1 cellular context compared by ENCODE assay signal in the genomic region with DNA sequence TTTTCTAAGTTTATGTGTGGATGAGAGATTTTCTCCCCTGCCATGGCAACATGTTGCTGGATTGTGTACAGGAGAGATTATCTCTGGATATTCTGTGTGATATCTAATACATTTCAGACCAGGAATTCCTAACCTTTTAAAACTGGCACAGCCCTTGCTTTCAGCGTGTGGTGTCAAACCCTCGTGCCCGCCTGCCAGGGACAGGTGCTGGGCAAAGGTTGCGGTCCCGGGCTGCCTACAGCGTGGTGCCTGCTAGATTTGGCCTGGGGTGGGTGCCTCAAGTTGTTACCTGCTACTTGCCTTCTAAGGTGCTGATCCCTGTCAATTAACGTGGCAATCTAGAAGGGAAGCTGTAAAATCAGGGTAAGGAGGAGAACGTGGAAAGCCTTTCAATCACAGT.
TF ChIP-seq lines count a peak whose summit lies in the region.

No MANE protein-coding gene starts in this region.

TF ChIP-seq in liver, 16 proteins besides CTCF, POLR2A, EP300 and RAD21 (continued from another document):
- TF ChIP-seq, protein P1, sequence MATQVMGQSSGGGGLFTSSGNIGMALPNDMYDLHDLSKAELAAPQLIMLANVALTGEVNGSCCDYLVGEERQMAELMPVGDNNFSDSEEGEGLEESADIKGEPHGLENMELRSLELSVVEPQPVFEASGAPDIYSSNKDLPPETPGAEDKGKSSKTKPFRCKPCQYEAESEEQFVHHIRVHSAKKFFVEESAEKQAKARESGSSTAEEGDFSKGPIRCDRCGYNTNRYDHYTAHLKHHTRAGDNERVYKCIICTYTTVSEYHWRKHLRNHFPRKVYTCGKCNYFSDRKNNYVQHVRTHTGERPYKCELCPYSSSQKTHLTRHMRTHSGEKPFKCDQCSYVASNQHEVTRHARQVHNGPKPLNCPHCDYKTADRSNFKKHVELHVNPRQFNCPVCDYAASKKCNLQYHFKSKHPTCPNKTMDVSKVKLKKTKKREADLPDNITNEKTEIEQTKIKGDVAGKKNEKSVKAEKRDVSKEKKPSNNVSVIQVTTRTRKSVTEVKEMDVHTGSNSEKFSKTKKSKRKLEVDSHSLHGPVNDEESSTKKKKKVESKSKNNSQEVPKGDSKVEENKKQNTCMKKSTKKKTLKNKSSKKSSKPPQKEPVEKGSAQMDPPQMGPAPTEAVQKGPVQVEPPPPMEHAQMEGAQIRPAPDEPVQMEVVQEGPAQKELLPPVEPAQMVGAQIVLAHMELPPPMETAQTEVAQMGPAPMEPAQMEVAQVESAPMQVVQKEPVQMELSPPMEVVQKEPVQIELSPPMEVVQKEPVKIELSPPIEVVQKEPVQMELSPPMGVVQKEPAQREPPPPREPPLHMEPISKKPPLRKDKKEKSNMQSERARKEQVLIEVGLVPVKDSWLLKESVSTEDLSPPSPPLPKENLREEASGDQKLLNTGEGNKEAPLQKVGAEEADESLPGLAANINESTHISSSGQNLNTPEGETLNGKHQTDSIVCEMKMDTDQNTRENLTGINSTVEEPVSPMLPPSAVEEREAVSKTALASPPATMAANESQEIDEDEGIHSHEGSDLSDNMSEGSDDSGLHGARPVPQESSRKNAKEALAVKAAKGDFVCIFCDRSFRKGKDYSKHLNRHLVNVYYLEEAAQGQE (IDR thresholded peaks at IDR 0.05), result no peak
- TF ChIP-seq RXRA (IDR thresholded peaks at IDR 0.05) (peak; percentile 56 to 73), HNF4G (IDR thresholded peaks at IDR 0.05) (peak; percentile 72), YY1 (IDR thresholded peaks at IDR 0.05) (no peak), GABPA (IDR thresholded peaks at IDR 0.05 in 1 of 2, conservative IDR thresholded peaks at IDR 0.05 in 1 of 2) (no peak), FOXA1 (IDR thresholded peaks at IDR 0.05) (no peak), HNF4A (conservative IDR thresholded peaks at IDR 0.05) (peak; percentile 85 to 93), JUND (IDR thresholded peaks at IDR 0.05) (peak in 1 of 2 donors; percentile 41)
- TF ChIP-seq, protein P2, sequence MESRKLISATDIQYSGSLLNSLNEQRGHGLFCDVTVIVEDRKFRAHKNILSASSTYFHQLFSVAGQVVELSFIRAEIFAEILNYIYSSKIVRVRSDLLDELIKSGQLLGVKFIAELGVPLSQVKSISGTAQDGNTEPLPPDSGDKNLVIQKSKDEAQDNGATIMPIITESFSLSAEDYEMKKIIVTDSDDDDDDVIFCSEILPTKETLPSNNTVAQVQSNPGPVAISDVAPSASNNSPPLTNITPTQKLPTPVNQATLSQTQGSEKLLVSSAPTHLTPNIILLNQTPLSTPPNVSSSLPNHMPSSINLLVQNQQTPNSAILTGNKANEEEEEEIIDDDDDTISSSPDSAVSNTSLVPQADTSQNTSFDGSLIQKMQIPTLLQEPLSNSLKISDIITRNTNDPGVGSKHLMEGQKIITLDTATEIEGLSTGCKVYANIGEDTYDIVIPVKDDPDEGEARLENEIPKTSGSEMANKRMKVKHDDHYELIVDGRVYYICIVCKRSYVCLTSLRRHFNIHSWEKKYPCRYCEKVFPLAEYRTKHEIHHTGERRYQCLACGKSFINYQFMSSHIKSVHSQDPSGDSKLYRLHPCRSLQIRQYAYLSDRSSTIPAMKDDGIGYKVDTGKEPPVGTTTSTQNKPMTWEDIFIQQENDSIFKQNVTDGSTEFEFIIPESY (IDR thresholded peaks at IDR 0.05), result no peak
- TF ChIP-seq, protein P3, sequence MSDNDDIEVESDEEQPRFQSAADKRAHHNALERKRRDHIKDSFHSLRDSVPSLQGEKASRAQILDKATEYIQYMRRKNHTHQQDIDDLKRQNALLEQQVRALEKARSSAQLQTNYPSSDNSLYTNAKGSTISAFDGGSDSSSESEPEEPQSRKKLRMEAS (IDR thresholded peaks at IDR 0.05), result peak; percentile 95
